ENCODE assay signal across 8 cellular contexts in the genomic region with DNA sequence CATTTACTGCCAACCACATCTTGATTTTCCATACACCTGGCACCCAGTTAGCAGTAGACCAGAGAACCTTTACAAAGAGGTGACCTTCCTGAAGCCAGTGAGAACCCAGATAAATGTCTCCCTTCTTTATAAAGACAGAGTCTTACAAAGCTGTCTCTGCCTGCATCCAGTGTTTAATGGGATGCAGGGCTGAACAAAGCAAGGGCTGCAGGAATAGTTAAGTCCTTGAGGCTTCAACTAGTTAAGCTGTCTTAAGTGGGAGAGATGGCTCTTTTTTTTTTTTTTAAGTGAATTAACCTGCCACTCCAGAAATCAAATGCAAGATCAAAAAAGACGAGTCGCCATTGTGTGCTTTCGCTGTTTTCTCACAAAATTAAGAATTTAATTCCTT. TPM values are rescaled to one million over a fixed set of nuclear protein-coding genes. Genes with fewer than 3 reads are reported as not detected.
DNase-seq lines count a peak whose midpoint lies in the region; ATAC-seq and TF ChIP-seq lines count a peak whose summit lies in the region.
"Had no signal": no experiment of that assay in that cellular context is flagged by ENCODE, and none has a peak within 500 bp of the region (broad histone marks: within the 10 kb centered on the region; RNA-seq: fewer than 3 reads in every experiment).

No MANE protein-coding gene starts in this region.

- H3K9ac ChIP-seq in iPS-18a (ENCODE audit: low read length) = peak overlapping the region; percentile 86

- no peaks in the 10 kb centered on the region for H3K27me3 Mint-ChIP-seq in activated T-helper 1 cell treated with anti-CD3 and anti-CD28 coated beads, Interleukin-12 subunit alpha, Interleukin-12 subunit beta, Interleukin-2, Interleukin-4 antibody, amounts not matched to agents 30 ng/mL and 10 ng/mL and 1 ng/mL, durations not matched to agents 14 hours and 24 hours and 36 hours (ENCODE audit: insufficient read depth)
- peaks cover 0 to 1% of the 10 kb centered on the region in 2 donors for H3K27me3 Mint-ChIP-seq in stimulated activated naive B cell treated with anti-CD40 and anti-IgM and Interleukin-4, amounts not matched to agents 10 μg/mL and 1 μg/mL and 100 μg/mL, for 72 hours

- no peak for TF ChIP-seq CTCF in HL-60 (IDR thresholded peaks at IDR 0.05; ENCODE audit: insufficient read depth, low read length)

- H3K27ac Mint-ChIP-seq in activated T-helper 1 cell treated with anti-CD3 and anti-CD28 coated beads, Interleukin-12 subunit alpha, Interleukin-12 subunit beta, Interleukin-2, Interleukin-4 antibody, amounts not matched to agents 30 ng/mL and 10 ng/mL and 1 ng/mL, durations not matched to agents 14 hours and 24 hours and 36 hours = peak overlapping the region; percentile 97
- no peak overlapping the region for H3K27ac Mint-ChIP-seq in stimulated activated naive B cell treated with anti-CD40 and anti-IgM and Interleukin-4, amounts not matched to agents 10 μg/mL and 1 μg/mL and 100 μg/mL, for 72 hours

- DNase-seq in HL-60 (ENCODE audit: low read depth in 1 of 2, low spot score in 1 of 2) = no peak
- DNase-seq in activated T-helper 1 cell treated with anti-CD3 and anti-CD28 coated beads, Interleukin-12 subunit alpha, Interleukin-12 subunit beta, Interleukin-2, Interleukin-4 antibody, amounts not matched to agents 30 ng/mL and 10 ng/mL and 1 ng/mL, durations not matched to agents 14 hours and 24 hours and 36 hours (ENCODE audit: low spot score) = no peak
- no peak for DNase-seq in stimulated activated naive B cell treated with anti-CD40 and anti-IgM and Interleukin-4, amounts not matched to agents 10 μg/mL and 1 μg/mL and 100 μg/mL, for 72 hours
- DNase-seq in NCI-H187 treated with DMSO at 0.1 percent for 48 hours (lab: John Stamatoyannopoulos, UW) = no peak
- DNase-seq in NCI-H1092 (lab: John Stamatoyannopoulos, UW) = no peak
- DNase-seq in T1000 (lab: John Stamatoyannopoulos, UW) = no peak
- DNase-seq: islet precursor cell had no signal

- H3K27me3 ChIP-seq in HL-60 (ENCODE audit: insufficient read depth, poor library complexity, severe bottlenecking) = no peaks in the 10 kb centered on the region
- no peaks in the 10 kb centered on the region for H3K27me3 ChIP-seq in iPS-18a (ENCODE audit: control insufficient read depth, insufficient read depth, low read length)

- H3K4me3 ChIP-seq in HL-60 (replicated peaks; ENCODE audit: insufficient read depth, low read length) (peak overlapping the region; percentile 73), iPS-18a (ENCODE audit: low read length) (peak overlapping the region; percentile 90)

- H3K4me3 Mint-ChIP-seq in activated T-helper 1 cell treated with anti-CD3 and anti-CD28 coated beads, Interleukin-12 subunit alpha, Interleukin-12 subunit beta, Interleukin-2, Interleukin-4 antibody, amounts not matched to agents 30 ng/mL and 10 ng/mL and 1 ng/mL, durations not matched to agents 14 hours and 24 hours and 36 hours = peak overlapping the region; percentile 93
- peak overlapping the region; percentile 97 to 100 for H3K4me3 Mint-ChIP-seq in stimulated activated naive B cell treated with anti-CD40 and anti-IgM and Interleukin-4, amounts not matched to agents 10 μg/mL and 1 μg/mL and 100 μg/mL, for 72 hours

- intact Hi-C loops in activated T-helper 1 cell treated with anti-CD3 and anti-CD28 coated beads, Interleukin-12 subunit alpha, Interleukin-12 subunit beta, Interleukin-2, Interleukin-4 antibody, amounts not matched to agents 30 ng/mL and 10 ng/mL and 1 ng/mL, durations not matched to agents 14 hours and 24 hours and 36 hours (cut with micrococcal nuclease) = loop anchor here (2.0 kb wide), 1 partner anchor 559 kb away; the partner anchor contains the start of gene PSMA5

- H3K9me3 ChIP-seq in iPS-18a (ENCODE audit: control insufficient read depth, low read depth, low read length) = no peaks in the 10 kb centered on the region

- peaks cover 19% of the 10 kb centered on the region for H3K4me1 ChIP-seq in iPS-18a (ENCODE audit: control insufficient read depth, low read depth, low read length)

- H3K27ac ChIP-seq in HL-60 (replicated peaks) = no peak overlapping the region
- no peak overlapping the region for H3K27ac ChIP-seq in iPS-18a (ENCODE audit: low read length)

- no peaks in the 10 kb centered on the region for H3K9me3 Mint-ChIP-seq in activated T-helper 1 cell treated with anti-CD3 and anti-CD28 coated beads, Interleukin-12 subunit alpha, Interleukin-12 subunit beta, Interleukin-2, Interleukin-4 antibody, amounts not matched to agents 30 ng/mL and 10 ng/mL and 1 ng/mL, durations not matched to agents 14 hours and 24 hours and 36 hours
- no peaks in the 10 kb centered on the region for H3K9me3 Mint-ChIP-seq in stimulated activated naive B cell treated with anti-CD40 and anti-IgM and Interleukin-4, amounts not matched to agents 10 μg/mL and 1 μg/mL and 100 μg/mL, for 72 hours

- peaks cover 14% of the 10 kb centered on the region for H3K36me3 Mint-ChIP-seq in activated T-helper 1 cell treated with anti-CD3 and anti-CD28 coated beads, Interleukin-12 subunit alpha, Interleukin-12 subunit beta, Interleukin-2, Interleukin-4 antibody, amounts not matched to agents 30 ng/mL and 10 ng/mL and 1 ng/mL, durations not matched to agents 14 hours and 24 hours and 36 hours (ENCODE audit: low read depth)
- peaks cover 3 to 11% of the 10 kb centered on the region in 2 donors for H3K36me3 Mint-ChIP-seq in stimulated activated naive B cell treated with anti-CD40 and anti-IgM and Interleukin-4, amounts not matched to agents 10 μg/mL and 1 μg/mL and 100 μg/mL, for 72 hours

- no peak for ATAC-seq in stimulated activated naive B cell treated with anti-CD40 and anti-IgM and Interleukin-4, amounts not matched to agents 10 μg/mL and 1 μg/mL and 100 μg/mL, for 72 hours (replicated peaks)

- peaks cover 41% of the 10 kb centered on the region for H3K4me1 Mint-ChIP-seq in activated T-helper 1 cell treated with anti-CD3 and anti-CD28 coated beads, Interleukin-12 subunit alpha, Interleukin-12 subunit beta, Interleukin-2, Interleukin-4 antibody, amounts not matched to agents 30 ng/mL and 10 ng/mL and 1 ng/mL, durations not matched to agents 14 hours and 24 hours and 36 hours (ENCODE audit: low read depth)
- H3K4me1 Mint-ChIP-seq in stimulated activated naive B cell treated with anti-CD40 and anti-IgM and Interleukin-4, amounts not matched to agents 10 μg/mL and 1 μg/mL and 100 μg/mL, for 72 hours = peaks cover 22 to 49% of the 10 kb centered on the region in 2 donors

- no peaks in the 10 kb centered on the region for H3K36me3 ChIP-seq in iPS-18a (ENCODE audit: control insufficient read depth, low read depth, low read length)

RNA-seq across cellular contexts. Expression of gene AHCYL1, which starts 1.5 kb away (rescaled TPM):
- 63.8 and 64.1 TPM in 2 replicates for total RNA-seq in activated T-helper 1 cell treated with anti-CD3 and anti-CD28 coated beads, Interleukin-12 subunit alpha, Interleukin-12 subunit beta, Interleukin-2, Interleukin-4 antibody, amounts not matched to agents 30 ng/mL and 10 ng/mL and 1 ng/mL, durations not matched to agents 14 hours and 24 hours and 36 hours

RNA-seq across cellular contexts. Expression of gene STRIP1, which starts 48.4 kb away (rescaled TPM):
- total RNA-seq in activated T-helper 1 cell treated with anti-CD3 and anti-CD28 coated beads, Interleukin-12 subunit alpha, Interleukin-12 subunit beta, Interleukin-2, Interleukin-4 antibody, amounts not matched to agents 30 ng/mL and 10 ng/mL and 1 ng/mL, durations not matched to agents 14 hours and 24 hours and 36 hours = 41.5 and 43.7 TPM in 2 replicates
